Comparison of ENCODE assay signal across 11 cellular contexts in genomic region chr1:67342002-67342890, GRCh38. TPM values are rescaled to one million over a fixed set of nuclear protein-coding genes. Genes with fewer than 3 reads are reported as not detected.
A peak's percentile ranks its signal among the peaks of the same experiment; 100 is the strongest.
DNase-seq lines count a peak whose midpoint lies in the region; ATAC-seq and TF ChIP-seq lines count a peak whose summit lies in the region.
"Had no signal": no experiment of that assay in that cellular context is flagged by ENCODE, and none has a peak within 500 bp of the region (broad histone marks: within the 10 kb centered on the region; RNA-seq: fewer than 3 reads in every experiment).

No MANE protein-coding gene starts in this region.

- H3F3A ChIP-seq in GM23338 (replicated peaks; ENCODE audit: low read depth), result no peaks in the 10 kb centered on the region

- H3K27ac ChIP-seq in GM23338 (ENCODE audit: low read depth), result peak overlapping the region; percentile 56; the same call in 1 of the 2 replicates
- H3K27ac ChIP-seq: ascending aorta, left lung had no signal

- H3K4me1 Mint-ChIP-seq in GM23338, result peaks cover 20% of the 10 kb centered on the region
- H3K4me1 Mint-ChIP-seq in activated CD4-positive, alpha-beta memory T cell treated with anti-CD3 and anti-CD28 coated beads for 36 hours (ENCODE audit: low read depth), result peaks cover 53% of the 10 kb centered on the region
- H3K4me1 Mint-ChIP-seq in natural killer cell treated with Interleukin-12 subunit alpha and Interleukin-12 subunit beta and Interleukin-15 and Interleukin-18, amount 100 ng/mL, for 72 hours (ENCODE audit: low read depth in 2 of 2), result peaks cover 56 to 73% of the 10 kb centered on the region in 2 donors

- peak overlapping the region; percentile 24; the same call in 1 of the 2 replicates for H3K4me2 ChIP-seq in GM23338

- POLR2A ChIA-PET in activated CD4-positive, alpha-beta memory T cell treated with anti-CD3 and anti-CD28 coated beads for 36 hours (lab: Charles Lee), result no interaction called here

- H2AFZ ChIP-seq in GM23338, result no peak overlapping the region

- no peaks in the 10 kb centered on the region for H3K36me3 Mint-ChIP-seq in GM23338 (ENCODE audit: low read depth)
- H3K36me3 Mint-ChIP-seq in activated CD4-positive, alpha-beta memory T cell treated with anti-CD3 and anti-CD28 coated beads for 36 hours, result peaks cover 47% of the 10 kb centered on the region
- peaks cover 64% of the 10 kb centered on the region for H3K36me3 Mint-ChIP-seq in natural killer cell treated with Interleukin-12 subunit alpha and Interleukin-12 subunit beta and Interleukin-15 and Interleukin-18, amount 100 ng/mL, for 72 hours

- H3K27me3 Mint-ChIP-seq in GM23338 (ENCODE audit: insufficient read depth, low read depth, poor library complexity), result no peaks in the 10 kb centered on the region
- H3K27me3 Mint-ChIP-seq in activated CD4-positive, alpha-beta memory T cell treated with anti-CD3 and anti-CD28 coated beads for 36 hours, result no peaks in the 10 kb centered on the region
- no peaks in the 10 kb centered on the region for H3K27me3 Mint-ChIP-seq in natural killer cell treated with Interleukin-12 subunit alpha and Interleukin-12 subunit beta and Interleukin-15 and Interleukin-18, amount 100 ng/mL, for 72 hours

- peaks cover 10% of the 10 kb centered on the region for H3K4me1 ChIP-seq in GM23338 (ENCODE audit: insufficient read depth)
- H3K4me1 ChIP-seq: ascending aorta, left lung had no signal

- H3K27me3 ChIP-seq in GM23338 (ENCODE audit: insufficient read depth), result peaks cover 15% of the 10 kb centered on the region
- H3K27me3 ChIP-seq: ascending aorta, left lung had no signal

- no peaks in the 10 kb centered on the region for H3K79me2 ChIP-seq in GM23338 (replicated peaks; ENCODE audit: insufficient read depth)

- TF ChIP-seq CTCF in GM23338 (conservative IDR thresholded peaks at IDR 0.05; ENCODE audit: low read depth in 2 of 2), result no peak

- H3K4me3 ChIP-seq in GM23338, result no peak overlapping the region; the same call in 1 of the 2 replicates
- H3K4me3 ChIP-seq: ascending aorta, left lung had no signal

- no peaks in the 10 kb centered on the region for H4K20me1 ChIP-seq in GM23338 (replicated peaks; ENCODE audit: insufficient read depth)

- no peak overlapping the region for H3K4me3 Mint-ChIP-seq in GM23338
- H3K4me3 Mint-ChIP-seq in activated CD4-positive, alpha-beta memory T cell treated with anti-CD3 and anti-CD28 coated beads for 36 hours, result no peak overlapping the region
- peak overlapping the region; percentile 87 for H3K4me3 Mint-ChIP-seq in natural killer cell treated with Interleukin-12 subunit alpha and Interleukin-12 subunit beta and Interleukin-15 and Interleukin-18, amount 100 ng/mL, for 72 hours

- CTCF ChIA-PET in activated CD4-positive, alpha-beta memory T cell treated with anti-CD3 and anti-CD28 coated beads for 36 hours (lab: Charles Lee), result interaction anchor here (1.6 kb wide), 1 partner anchor 108 kb away, joined by 3 read pairs; no protein-coding TSS in a partner anchor

- no peaks in the 10 kb centered on the region for H3K9me2 ChIP-seq in GM23338 (ENCODE audit: insufficient read depth)

- H3K27ac Mint-ChIP-seq in GM23338, result no peak overlapping the region
- peak overlapping the region; percentile 97 for H3K27ac Mint-ChIP-seq in activated CD4-positive, alpha-beta memory T cell treated with anti-CD3 and anti-CD28 coated beads for 36 hours
- peak overlapping the region; percentile 93 to 96 for H3K27ac Mint-ChIP-seq in natural killer cell treated with Interleukin-12 subunit alpha and Interleukin-12 subunit beta and Interleukin-15 and Interleukin-18, amount 100 ng/mL, for 72 hours

- ATAC-seq in GM18520 (IDR thresholded peaks at IDR 0.05; ENCODE audit: unreplicated experiment) (peak; percentile 20), GM23338 (peak; percentile 89), HG03469 (IDR thresholded peaks at IDR 0.05; ENCODE audit: unreplicated experiment) (no peak)
- ATAC-seq in natural killer cell treated with Interleukin-12 subunit alpha and Interleukin-12 subunit beta and Interleukin-15 and Interleukin-18, amount 100 ng/mL, for 72 hours, result peak; percentile 78 to 84
- ATAC-seq: left lung had no signal

- no peaks in the 10 kb centered on the region; the same call in 2 of the 3 replicates for H3K9me3 Mint-ChIP-seq in GM23338
- H3K9me3 Mint-ChIP-seq in activated CD4-positive, alpha-beta memory T cell treated with anti-CD3 and anti-CD28 coated beads for 36 hours, result no peaks in the 10 kb centered on the region
- no peaks in the 10 kb centered on the region for H3K9me3 Mint-ChIP-seq in natural killer cell treated with Interleukin-12 subunit alpha and Interleukin-12 subunit beta and Interleukin-15 and Interleukin-18, amount 100 ng/mL, for 72 hours

- DNase-seq in GM23338 (ENCODE audit: low spot score), result peak; percentile 76
- DNase-seq in activated CD4-positive, alpha-beta memory T cell treated with anti-CD3 and anti-CD28 coated beads for 36 hours, result peak; percentile 71
- peak; percentile 86 for DNase-seq in natural killer cell treated with Interleukin-12 subunit alpha and Interleukin-12 subunit beta and Interleukin-15 and Interleukin-18, amount 100 ng/mL, for 72 hours (ENCODE audit: low spot score)
- no peak for DNase-seq in NCI-H2227 treated with DMSO at 0.1 percent for 48 hours (lab: John Stamatoyannopoulos, UW)
- DNase-seq in OCI-M1 (lab: John Stamatoyannopoulos, UW), result no peak
- no peak for DNase-seq in activated gamma-delta T cell treated with Interleukin-2 at 50 U/mL for 16 hours
- DNase-seq: left lung had no signal

- no peaks in the 10 kb centered on the region; the same call in 1 of the 2 replicates for H3K36me3 ChIP-seq in GM23338 (ENCODE audit: insufficient read depth)
- H3K36me3 ChIP-seq: ascending aorta, left lung had no signal

- intact Hi-C loops in activated CD4-positive, alpha-beta memory T cell treated with anti-CD3 and anti-CD28 coated beads for 36 hours (cut with micrococcal nuclease), result loop anchor here (1.0 kb wide), 1 partner anchor 8 kb away; no protein-coding TSS in a partner anchor

TF ChIP-seq in GM23338, 12 proteins besides CTCF, POLR2A, EP300 and RAD21:
- TF ChIP-seq NANOG (IDR thresholded peaks at IDR 0.05; ENCODE audit: borderline replicate concordance), result peak; percentile 76
- 0 out of 2 replicates have a peak, but pooled peaks have one; percentile 6 for TF ChIP-seq CREB1 (CRISPR knock-in tag; IDR thresholded peaks at IDR 0.05; ENCODE audit: low read depth)
- no peak for TF ChIP-seq EZH2 (IDR thresholded peaks at IDR 0.05; ENCODE audit: low read depth, unreplicated experiment)

RNA-seq across cellular contexts. Expression of gene IL12RB2, which starts 34.6 kb away (rescaled TPM):
- 0.31 and 1.7 TPM in 2 replicates for total RNA-seq in GM23338 (2014; rRNA removed; shearing (Covaris generic))
- 0.43 and 0.79 TPM in 2 replicates for polyA plus RNA-seq in GM23338 (2016; fragmentation: Nextera tagmentation; extraction: Ambion mirVana)
- total RNA-seq in activated CD4-positive, alpha-beta memory T cell treated with anti-CD3 and anti-CD28 coated beads for 36 hours, result 10 to 100 TPM; 86.9 to 90.7 TPM
- 100 to 1,000 TPM; 265 to 317 TPM for total RNA-seq in natural killer cell treated with Interleukin-12 subunit alpha and Interleukin-12 subunit beta and Interleukin-15 and Interleukin-18, amount 100 ng/mL, for 72 hours
- total RNA-seq: ascending aorta, HT1080 had no signal

Comparison
In these comparisons a context has a peak if more than half of its experiments do, and no peak if none do; other contexts are left out.
1. DNase-seq: peak in GM23338 (single experiment), activated CD4-positive, alpha-beta memory T cell treated with anti-CD3 and anti-CD28 coated beads for 36 hours (single experiment) and natural killer cell treated with Interleukin-12 subunit alpha and Interleukin-12 subunit beta and Interleukin-15 and Interleukin-18, amount 100 ng/mL, for 72 hours (single experiment); none in NCI-H2227 treated with DMSO at 0.1 percent for 48 hours (single experiment), OCI-M1 (single experiment) and activated gamma-delta T cell treated with Interleukin-2 at 50 U/mL for 16 hours (single experiment).
2. RNA of gene IL12RB2, which starts 34.6 kb away (total RNA-seq): 265 to 317 TPM in natural killer cell treated with Interleukin-12 subunit alpha and Interleukin-12 subunit beta and Interleukin-15 and Interleukin-18, amount 100 ng/mL, for 72 hours and 86.9 to 90.7 TPM in activated CD4-positive, alpha-beta memory T cell treated with anti-CD3 and anti-CD28 coated beads for 36 hours; 0.31 to 1.7 TPM in GM23338; every median in the first group is over 10 times any median in the second.